In the genomic region with DNA sequence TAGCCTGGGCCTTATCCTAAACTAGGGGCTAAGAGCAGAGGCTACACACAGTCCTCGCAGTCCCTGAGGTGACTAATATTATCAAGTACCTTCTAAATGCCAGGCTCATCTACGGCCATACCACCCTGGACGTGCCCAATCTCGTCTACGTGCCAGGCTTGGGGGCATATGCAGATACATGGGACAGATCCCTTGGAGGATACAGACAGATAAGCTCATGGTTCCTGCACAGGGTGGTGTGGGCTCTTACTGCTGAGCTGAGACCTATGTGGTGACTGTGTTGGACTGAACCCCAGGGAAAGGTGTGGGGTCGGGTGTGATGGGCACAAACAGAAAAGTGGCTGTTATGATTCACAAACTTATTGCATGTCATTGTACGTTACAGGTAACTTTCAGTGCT, we compare ENCODE assay signal across 27 cellular contexts.
"Had no signal": no experiment of that assay in that cellular context is flagged by ENCODE, and none has a peak within 500 bp of the region (broad histone marks: within the 10 kb centered on the region; RNA-seq: fewer than 3 reads in every experiment).

No MANE protein-coding gene starts in this region.

- H3K27me3 Mint-ChIP-seq: progenitor cell of endocrine pancreas had no signal

- H3K4me1 ChIP-seq: esophagus squamous epithelium, left lung, parathyroid adenoma, right lobe of liver, testis, tibial nerve, upper lobe of right lung, uterus had no signal

- H3K4me3 Mint-ChIP-seq: effector memory CD8-positive, alpha-beta T cell; naive thymus-derived CD8-positive, alpha-beta T cell had no signal

- H2AFZ ChIP-seq: parathyroid adenoma had no signal

- H3K4me3 ChIP-seq: esophagus squamous epithelium, heart right ventricle, left lung, right lobe of liver, smooth muscle cell, testis, tibial nerve, upper lobe of right lung, uterus had no signal

- H3K9ac ChIP-seq: parathyroid adenoma had no signal

- H3K27me3 ChIP-seq: esophagus squamous epithelium, heart right ventricle, left lung, right lobe of liver, testis, tibial nerve, upper lobe of right lung, uterus had no signal

- FAIRE-seq: endometrium had no signal

- H3K9me3 ChIP-seq: esophagus squamous epithelium, heart right ventricle, left lung, right lobe of liver, testis, tibial nerve, upper lobe of right lung, uterus had no signal

- H3K36me3 ChIP-seq: heart right ventricle, left lung, right lobe of liver, tibial nerve, upper lobe of right lung, uterus had no signal

- H3K4me2 ChIP-seq: smooth muscle cell had no signal

- DNase-seq: cortex of kidney; effector memory CD8-positive, alpha-beta T cell; erythroblast; esophagus squamous epithelium; foreskin melanocyte; glutamatergic neuron; heart right ventricle; hippocampal formation; left cardiac atrium; left lung; mammary epithelial cell; naive thymus-derived CD8-positive, alpha-beta T cell; right lobe of liver; stimulated activated CD4-positive, alpha-beta T cell treated with anti-CD3 and anti-CD28 coated beads, Interleukin-12 subunit alpha, Interleukin-12 subunit beta, amount 100 ng/mL, for 4 hours; stimulated activated CD4-positive, alpha-beta T cell treated with anti-CD3 and anti-CD28 coated beads, Interleukin-1b, Interleukin-23, amount 100 ng/mL, for 48 hours; stimulated activated CD4-positive, alpha-beta T cell treated with anti-CD3 and anti-CD28 coated beads, Interleukin-4, amount 100 ng/mL, for 1 hour; stimulated activated CD8-positive, alpha-beta memory T cell treated with anti-CD3 and anti-CD28 coated beads, Interleukin-4, amount 100 ng/mL, for 48 hours; stimulated activated naive CD8-positive, alpha-beta T cell treated with anti-CD3 and anti-CD28 coated beads, Interleukin-15, Interleukin-2, amounts not matched to agents 100 U/mL and 50 U/mL, for 24 hours; substantia nigra; testis; upper lobe of right lung; uterus had no signal

- ATAC-seq: effector memory CD8-positive, alpha-beta T cell; heart right ventricle; left cardiac atrium; left lung; naive thymus-derived CD8-positive, alpha-beta T cell; right lobe of liver; stimulated activated naive CD8-positive, alpha-beta T cell treated with anti-CD3 and anti-CD28 coated beads, Interleukin-15, Interleukin-2, amounts not matched to agents 100 U/mL and 50 U/mL, for 24 hours; upper lobe of right lung had no signal

- H3K4me1 Mint-ChIP-seq: naive thymus-derived CD8-positive, alpha-beta T cell had no signal

- H3K27ac ChIP-seq: esophagus squamous epithelium, heart right ventricle, parathyroid adenoma, right lobe of liver, testis, tibial nerve, uterus had no signal

- H3K27ac Mint-ChIP-seq: effector memory CD8-positive, alpha-beta T cell; naive thymus-derived CD8-positive, alpha-beta T cell had no signal
